ENCODE assay signal across 8 cellular contexts in genomic region chr18:68714356-68714706, GRCh38. TPM values are rescaled to one million over a fixed set of nuclear protein-coding genes. Genes with fewer than 3 reads are reported as not detected.
DNase-seq lines count a peak whose midpoint lies in the region; ATAC-seq and TF ChIP-seq lines count a peak whose summit lies in the region.

No MANE protein-coding gene starts in this region.

- H3K4me2 ChIP-seq in BLaER1 treated with 17β-estradiol and CSF1 and Interleukin-3, amounts not matched to agents 10 nM and 100 nM = peak overlapping the region; percentile 84 to 96 (median 90)

- H3K9ac ChIP-seq in BLaER1 treated with 17β-estradiol and CSF1 and Interleukin-3, amounts not matched to agents 10 nM and 100 nM = peak overlapping the region; percentile 91 to 96 (median 94)

- H3K4me3 ChIP-seq in BLaER1 treated with 17β-estradiol and CSF1 and Interleukin-3, amounts not matched to agents 10 nM and 100 nM = peak overlapping the region; percentile 94 to 100 (median 97)
- H3K4me3 ChIP-seq in ovary = peak overlapping the region; percentile 85

- H3K9me3 ChIP-seq in BLaER1 treated with 17β-estradiol and CSF1 and Interleukin-3, amounts not matched to agents 10 nM and 100 nM (replicated peaks in 1 of 11) = peaks cover 0 to 2% (median 0%) of the 10 kb centered on the region in 11 experiments; a peak in 1 of 22 replicates
- no peaks in the 10 kb centered on the region for H3K9me3 ChIP-seq in ovary

- H3K27ac ChIP-seq in BLaER1 treated with 17β-estradiol and CSF1 and Interleukin-3, amounts not matched to agents 10 nM and 100 nM = peak overlapping the region; percentile 82 to 95 (median 90)
- H3K27ac ChIP-seq in ovary = peak overlapping the region in 1 of 2 donors; percentile 51

- no peak for TF ChIP-seq POLR2A in ovary (IDR thresholded peaks at IDR 0.05)

- no peak for TF ChIP-seq EP300 in ovary (IDR thresholded peaks at IDR 0.05)

- peak; percentile 16 for DNase-seq in activated CD4-positive, alpha-beta T cell treated with anti-CD3 and anti-CD28 coated beads, Interleukin-2, amount 50 U/mL, for 48 hours
- peak; percentile 28 for DNase-seq in germinal center (ENCODE audit: low spot score)
- no peak for DNase-seq in ovary
- no peak for DNase-seq in HuH-7.5 (ENCODE audit: low spot score)
- no peak for DNase-seq in NCI-H1436 (lab: John Stamatoyannopoulos, UW)

- intact Hi-C loops in ovary (cut with DNase I) = loop anchor here in 1 of 4 donors (2.0 kb wide), 1 partner anchor 62 kb away; no protein-coding TSS in a partner anchor

- no peaks in the 10 kb centered on the region for H3K27me3 ChIP-seq in BLaER1 treated with 17β-estradiol and CSF1 and Interleukin-3, amounts not matched to agents 10 nM and 100 nM
- no peaks in the 10 kb centered on the region for H3K27me3 ChIP-seq in ovary

- 0% methylated on average over 15 of the region's 15 CpGs for WGBS in ovary, 3 donors

- peaks cover 22 to 35% (median 29%) of the 10 kb centered on the region in 10 experiments for H3K4me1 ChIP-seq in BLaER1 treated with 17β-estradiol and CSF1 and Interleukin-3, amounts not matched to agents 10 nM and 100 nM
- H3K4me1 ChIP-seq in ovary (ENCODE audit: insufficient read depth) = peaks cover 4% of the 10 kb centered on the region

- no peak for TF ChIP-seq CTCF in ovary (IDR thresholded peaks at IDR 0.05)

- H4K20me1 ChIP-seq in BLaER1 treated with 17β-estradiol and CSF1 and Interleukin-3, amounts not matched to agents 10 nM and 100 nM = peaks cover 0 to 42% (median 30%) of the 10 kb centered on the region in 11 experiments; a peak in 19 of 22 replicates

- H3K36me3 ChIP-seq in BLaER1 treated with 17β-estradiol and CSF1 and Interleukin-3, amounts not matched to agents 10 nM and 100 nM = peaks cover 35 to 41% (median 37%) of the 10 kb centered on the region in 11 experiments
- H3K36me3 ChIP-seq in ovary = no peaks in the 10 kb centered on the region

- peak; percentile 3 for ATAC-seq in GM19324 (IDR thresholded peaks at IDR 0.05; ENCODE audit: low FRiP score, unreplicated experiment)
- peak; percentile 2 for ATAC-seq in HG03442 (IDR thresholded peaks at IDR 0.05; ENCODE audit: unreplicated experiment)

RNA-seq across cellular contexts. Expression of gene TMX3, which starts 0.6 kb away (rescaled TPM):
- 10 to 100 TPM; 19.5 to 41.9 (median 30.0) TPM for total RNA-seq in ovary
- polyA plus RNA-seq in ovary = 10 to 100 TPM; 14.8 to 25.3 TPM

Comparison
In these comparisons a context has a peak if more than half of its experiments do, and no peak if none do; other contexts are left out.
1. DNase-seq: peak in activated CD4-positive, alpha-beta T cell treated with anti-CD3 and anti-CD28 coated beads, Interleukin-2, amount 50 U/mL, for 48 hours (2 of 2) and germinal center (single experiment); none in ovary (0 of 5), HuH-7.5 (single experiment) and NCI-H1436 (single experiment).